Comparison of ENCODE assay signal across 13 cellular contexts in genomic region chr3:25572919-25573385, GRCh38.
DNase-seq lines count a peak whose midpoint lies in the region; ATAC-seq, FAIRE-seq and TF ChIP-seq lines count a peak whose summit lies in the region.
"Had no signal": no experiment of that assay in that cellular context is flagged by ENCODE, and none has a peak within 500 bp of the region (broad histone marks: within the 10 kb centered on the region; RNA-seq: fewer than 3 reads in every experiment).

No MANE protein-coding gene starts in this region.

- CTCF ChIA-PET in MCF 10A (lab: Yijun Ruan, JAX): interaction anchor here (0.6 to 1.3 kb wide), 2 partner anchors 20 to 327 kb away, joined by 3 to 4 read pairs; no protein-coding TSS in a partner anchor
- CTCF ChIA-PET in Caco-2 (lab: Charles Lee): no interaction called here

- no peak overlapping the region for H3K4me3 ChIP-seq in HUES48 (ENCODE audit: low read depth, low read length)
- H3K4me3 ChIP-seq in hepatocyte: no peak overlapping the region
- no peak overlapping the region for H3K4me3 ChIP-seq in Caco-2 (ENCODE audit: low read depth, low read length)
- H3K4me3 ChIP-seq in left lung: no peak overlapping the region
- H3K4me3 ChIP-seq: body of pancreas, lung had no signal

- H3K9me3 Mint-ChIP-seq in MCF 10A (ENCODE audit: unreplicated experiment) (no peaks in the 10 kb centered on the region), Caco-2 (ENCODE audit: unreplicated experiment) (no peaks in the 10 kb centered on the region)

- H4K20me1 ChIP-seq in hepatocyte (ENCODE audit: insufficient read depth, poor library complexity, severe bottlenecking): no peaks in the 10 kb centered on the region

- BruUV-seq in MCF 10A (replicated peaks; lab: Mats Ljungman, UMichigan) (no TSS peak), Caco-2 (replicated peaks; lab: Mats Ljungman, UMichigan) (no TSS peak)

- H3K79me2 ChIP-seq in hepatocyte: no peaks in the 10 kb centered on the region

- H3K27ac ChIP-seq in HUES48 (ENCODE audit: low read depth, low read length) (peak overlapping the region; percentile 69), hepatocyte (peak overlapping the region; percentile 83), left lung (peak overlapping the region in 1 of 2 donors; percentile 3)
- H3K27ac ChIP-seq: body of pancreas, foreskin keratinocyte had no signal

- FAIRE-seq in urothelium cell line (lab: Jason Lieb, UNC): no peak

- H3K36me3 Mint-ChIP-seq in MCF 10A (ENCODE audit: insufficient read depth, unreplicated experiment) (no peaks in the 10 kb centered on the region), Caco-2 (ENCODE audit: insufficient read depth, unreplicated experiment) (no peaks in the 10 kb centered on the region)

- no peak overlapping the region for H3K4me3 Mint-ChIP-seq in MCF 10A (ENCODE audit: unreplicated experiment)
- no peak overlapping the region for H3K4me3 Mint-ChIP-seq in Caco-2 (ENCODE audit: unreplicated experiment)

- H2AFZ ChIP-seq in hepatocyte: no peak overlapping the region

- no peaks in the 10 kb centered on the region for H3K27me3 ChIP-seq in HUES48 (ENCODE audit: control insufficient read depth, insufficient read depth, low read length)
- H3K27me3 ChIP-seq in hepatocyte: no peaks in the 10 kb centered on the region
- H3K27me3 ChIP-seq in Caco-2 (replicated peaks; ENCODE audit: control insufficient read depth, insufficient read depth, low read length): no peaks in the 10 kb centered on the region
- H3K27me3 ChIP-seq in left lung: no peaks in the 10 kb centered on the region
- H3K27me3 ChIP-seq: body of pancreas, foreskin keratinocyte had no signal

- no peak overlapping the region for H3K9ac ChIP-seq in HUES48 (ENCODE audit: low read depth, low read length)

- WGBS in hepatocyte (ENCODE audit: low lambda C conversion rate, missing lambda C conversion rate): 88% methylated on average over 14 of the region's 14 CpGs

- no peaks in the 10 kb centered on the region for H3K9me3 ChIP-seq in HUES48 (ENCODE audit: control insufficient read depth, insufficient read depth, low read length)
- H3K9me3 ChIP-seq in hepatocyte (ENCODE audit: low read depth): no peaks in the 10 kb centered on the region
- H3K9me3 ChIP-seq in Caco-2: no peaks in the 10 kb centered on the region
- H3K9me3 ChIP-seq in left lung: no peaks in the 10 kb centered on the region
- H3K9me3 ChIP-seq: body of pancreas had no signal

- H3K27me3 Mint-ChIP-seq in MCF 10A (ENCODE audit: insufficient read depth, unreplicated experiment) (peaks cover 30% of the 10 kb centered on the region), Caco-2 (ENCODE audit: insufficient read depth, unreplicated experiment) (no peaks in the 10 kb centered on the region)

- TF ChIP-seq CTCF in MCF 10A (IDR thresholded peaks at IDR 0.05; ENCODE audit: unreplicated experiment) (no peak), hepatocyte (IDR thresholded peaks at IDR 0.05; ENCODE audit: poor library complexity) (no peak), Caco-2 (IDR thresholded peaks at IDR 0.05; ENCODE audit: insufficient read depth in 1 of 2, low read depth in 1 of 2, low read length in 1 of 2, severe bottlenecking in 1 of 2, unreplicated experiment in 1 of 2) (no peak), left lung (IDR thresholded peaks at IDR 0.05) (no peak)

- H3K9me2 ChIP-seq in hepatocyte (replicated peaks; ENCODE audit: insufficient read depth): no peaks in the 10 kb centered on the region

- DNase-seq in MCF 10A (ENCODE audit: unreplicated experiment): peak; percentile 37
- DNase-seq in hepatocyte (ENCODE audit: low spot score): no peak
- DNase-seq in urothelium cell line (ENCODE audit: low spot score): peak; percentile 42
- no peak for DNase-seq in Caco-2
- DNase-seq in NCI-H2196 treated with DMSO at 0.1 percent for 48 hours (lab: John Stamatoyannopoulos, UW; ENCODE audit: unreplicated experiment): no peak
- DNase-seq in left lung: no peak
- DNase-seq: activated CD8-positive, alpha-beta memory T cell treated with anti-CD3 and anti-CD28 coated beads, Interleukin-2, amount 50 U/mL, for 48 hours; body of pancreas; DND-41; foreskin keratinocyte; NCI-H1694 treated with DMSO at 0.1 percent for 48 hours had no signal

- POLR2A ChIA-PET in MCF 10A (lab: Yijun Ruan, JAX) (interaction anchor here (0.7 kb wide), 1 partner anchor 9 kb away, joined by 4 read pairs; no protein-coding TSS in a partner anchor), Caco-2 (lab: Charles Lee) (no interaction called here)

- H3K4me2 ChIP-seq in hepatocyte: no peak overlapping the region

- H3K4me1 ChIP-seq in HUES48 (ENCODE audit: control insufficient read depth, insufficient read depth, low read length): 0 out of 2 replicates have a peak, but pooled peaks cover 7% of the 10 kb centered on the region
- no peaks in the 10 kb centered on the region for H3K4me1 ChIP-seq in hepatocyte (ENCODE audit: insufficient read depth)
- no peaks in the 10 kb centered on the region for H3K4me1 ChIP-seq in Caco-2
- H3K4me1 ChIP-seq in left lung: no peaks in the 10 kb centered on the region
- H3K4me1 ChIP-seq: body of pancreas, foreskin keratinocyte had no signal

- intact Hi-C loops in MCF 10A (cut with micrococcal nuclease) (no loop called here), Caco-2 (cut with micrococcal nuclease; ENCODE audit: unreplicated experiment) (no loop called here), left lung (cut with DNase I) (no loop called here)

- H3K27ac Mint-ChIP-seq in MCF 10A (ENCODE audit: low read depth, unreplicated experiment) (no peak overlapping the region), Caco-2 (ENCODE audit: unreplicated experiment) (no peak overlapping the region)

- no peak for ATAC-seq in left lung
- ATAC-seq: body of pancreas, foreskin keratinocyte had no signal

- H3K4me1 Mint-ChIP-seq in MCF 10A (ENCODE audit: insufficient read depth, unreplicated experiment) (peaks cover 8% of the 10 kb centered on the region), Caco-2 (ENCODE audit: low read depth, unreplicated experiment) (no peaks in the 10 kb centered on the region)

- H3K36me3 ChIP-seq in HUES48 (ENCODE audit: control insufficient read depth, insufficient read depth, low read length) (no peaks in the 10 kb centered on the region), hepatocyte (replicated peaks; ENCODE audit: insufficient read depth, low read depth) (no peaks in the 10 kb centered on the region), Caco-2 (ENCODE audit: control insufficient read depth, insufficient read depth, low read length) (no peaks in the 10 kb centered on the region), left lung (no peaks in the 10 kb centered on the region)

Comparison
In these comparisons a context has a peak if more than half of its experiments do, and no peak if none do; other contexts are left out.
1. DNase-seq: peak in MCF 10A (single experiment) and urothelium cell line (single experiment); none in hepatocyte (single experiment), Caco-2 (0 of 2), NCI-H2196 treated with DMSO at 0.1 percent for 48 hours (single experiment) and left lung (0 of 2).